In the genomic region with DNA sequence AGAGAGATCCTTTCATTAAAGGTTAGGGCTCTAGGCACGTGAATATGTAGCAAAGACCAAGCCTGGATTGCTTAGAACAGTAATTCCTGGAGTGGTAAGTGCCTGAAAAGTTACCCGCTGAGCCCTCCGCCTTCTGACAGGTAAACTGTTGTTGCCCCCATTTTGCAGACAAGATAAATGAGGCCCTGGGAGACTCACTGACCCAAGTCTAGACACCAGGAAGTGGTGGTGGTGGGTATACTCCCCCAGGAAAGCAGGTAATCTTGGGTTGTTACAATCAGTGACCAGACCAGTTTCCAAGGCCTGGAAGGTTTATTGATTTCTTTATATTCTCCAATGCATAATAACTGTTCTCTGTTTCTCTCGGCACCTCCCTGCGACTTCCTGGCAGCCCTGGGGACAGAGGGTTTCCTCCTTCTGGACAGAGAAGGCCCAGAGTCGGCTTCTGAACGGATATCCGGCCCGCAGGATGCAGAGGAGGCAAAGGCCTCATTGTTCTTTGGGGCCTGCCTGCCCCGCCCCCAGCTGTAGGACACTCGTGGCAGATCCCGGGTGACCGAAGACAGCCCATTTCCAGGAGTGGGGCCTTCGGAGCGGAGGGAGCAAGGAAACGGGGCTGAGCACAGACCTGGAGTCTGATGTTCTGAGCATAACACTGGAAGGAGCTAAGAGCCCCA, we compare ENCODE assay signal across 1 cellular context.
A peak's percentile ranks its signal among the peaks of the same experiment; 100 is the strongest.
TF ChIP-seq lines count a peak whose summit lies in the region.

No MANE protein-coding gene starts in this region.

TF ChIP-seq in HepG2, 621 proteins besides CTCF, POLR2A, EP300 and RAD21 (continued from another document):
- TF ChIP-seq TRIM22 (IDR thresholded peaks at IDR 0.05) = no peak
- no peak for TF ChIP-seq HNF4G (IDR thresholded peaks at IDR 0.05; ENCODE audit: borderline replicate concordance, low read depth, low read length)
- TF ChIP-seq HNF4G (CRISPR knock-in tag; IDR thresholded peaks at IDR 0.05; ENCODE audit: borderline replicate concordance, low read depth) = no peak
- TF ChIP-seq LCORL (IDR thresholded peaks at IDR 0.05) = no peak
- TF ChIP-seq LCORL (CRISPR knock-in tag; IDR thresholded peaks at IDR 0.05) = peak; percentile 69
- TF ChIP-seq SP1 (IDR thresholded peaks at IDR 0.05) = no peak
- no peak for TF ChIP-seq SP1 (CRISPR knock-in tag; IDR thresholded peaks at IDR 0.05)
- TF ChIP-seq, protein P1, sequence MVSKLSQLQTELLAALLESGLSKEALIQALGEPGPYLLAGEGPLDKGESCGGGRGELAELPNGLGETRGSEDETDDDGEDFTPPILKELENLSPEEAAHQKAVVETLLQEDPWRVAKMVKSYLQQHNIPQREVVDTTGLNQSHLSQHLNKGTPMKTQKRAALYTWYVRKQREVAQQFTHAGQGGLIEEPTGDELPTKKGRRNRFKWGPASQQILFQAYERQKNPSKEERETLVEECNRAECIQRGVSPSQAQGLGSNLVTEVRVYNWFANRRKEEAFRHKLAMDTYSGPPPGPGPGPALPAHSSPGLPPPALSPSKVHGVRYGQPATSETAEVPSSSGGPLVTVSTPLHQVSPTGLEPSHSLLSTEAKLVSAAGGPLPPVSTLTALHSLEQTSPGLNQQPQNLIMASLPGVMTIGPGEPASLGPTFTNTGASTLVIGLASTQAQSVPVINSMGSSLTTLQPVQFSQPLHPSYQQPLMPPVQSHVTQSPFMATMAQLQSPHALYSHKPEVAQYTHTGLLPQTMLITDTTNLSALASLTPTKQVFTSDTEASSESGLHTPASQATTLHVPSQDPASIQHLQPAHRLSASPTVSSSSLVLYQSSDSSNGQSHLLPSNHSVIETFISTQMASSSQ (IDR thresholded peaks at IDR 0.05; ENCODE audit: low read depth) = peak; percentile 68
- TF ChIP-seq, protein P1 (CRISPR knock-in tag; IDR thresholded peaks at IDR 0.05; ENCODE audit: borderline replicate concordance) = peak; percentile 50; the same call in 1 of the 2 replicates
- TF ChIP-seq ZFP36 (IDR thresholded peaks at IDR 0.05; ENCODE audit: borderline replicate concordance, low read depth, low read length, partially characterized antibody) = no peak
- no peak for TF ChIP-seq SNAI1 (CRISPR knock-in tag; IDR thresholded peaks at IDR 0.05; ENCODE audit: borderline replicate concordance)
- TF ChIP-seq, protein P2, sequence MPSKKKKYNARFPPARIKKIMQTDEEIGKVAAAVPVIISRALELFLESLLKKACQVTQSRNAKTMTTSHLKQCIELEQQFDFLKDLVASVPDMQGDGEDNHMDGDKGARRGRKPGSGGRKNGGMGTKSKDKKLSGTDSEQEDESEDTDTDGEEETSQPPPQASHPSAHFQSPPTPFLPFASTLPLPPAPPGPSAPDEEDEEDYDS (CRISPR knock-in tag; IDR thresholded peaks at IDR 0.05) = peak; percentile 63
- TF ChIP-seq TARDBP (CRISPR knock-in tag; IDR thresholded peaks at IDR 0.05) = 0 out of 2 replicates have a peak, but pooled peaks have one; percentile 6
- peak; percentile 21; the same call in 1 of the 2 replicates for TF ChIP-seq HIVEP1 (CRISPR knock-in tag; IDR thresholded peaks at IDR 0.05)
- peak; percentile 22; the same call in 1 of the 2 replicates for TF ChIP-seq RARA (CRISPR knock-in tag; IDR thresholded peaks at IDR 0.05)
- peak; percentile 44; the same call in 1 of the 2 replicates for TF ChIP-seq ZNF564 (CRISPR knock-in tag; IDR thresholded peaks at IDR 0.05)
- TF ChIP-seq ZNF770 (CRISPR knock-in tag; IDR thresholded peaks at IDR 0.05) = no peak
- no peak for TF ChIP-seq CBFB (CRISPR knock-in tag; IDR thresholded peaks at IDR 0.05)
- no peak for TF ChIP-seq AFF4 (CRISPR knock-in tag; IDR thresholded peaks at IDR 0.05)
- no peak for TF ChIP-seq ZNF549 (CRISPR knock-in tag; IDR thresholded peaks at IDR 0.05)
- peak; percentile 68 for TF ChIP-seq SALL1 (CRISPR knock-in tag; IDR thresholded peaks at IDR 0.05)
- TF ChIP-seq ZNF136 (CRISPR knock-in tag; IDR thresholded peaks at IDR 0.05; ENCODE audit: low read depth) = no peak
- peak; percentile 20; the same call in 1 of the 2 replicates for TF ChIP-seq ZFP90 (CRISPR knock-in tag; IDR thresholded peaks at IDR 0.05; ENCODE audit: borderline replicate concordance)
- TF ChIP-seq, protein P3, sequence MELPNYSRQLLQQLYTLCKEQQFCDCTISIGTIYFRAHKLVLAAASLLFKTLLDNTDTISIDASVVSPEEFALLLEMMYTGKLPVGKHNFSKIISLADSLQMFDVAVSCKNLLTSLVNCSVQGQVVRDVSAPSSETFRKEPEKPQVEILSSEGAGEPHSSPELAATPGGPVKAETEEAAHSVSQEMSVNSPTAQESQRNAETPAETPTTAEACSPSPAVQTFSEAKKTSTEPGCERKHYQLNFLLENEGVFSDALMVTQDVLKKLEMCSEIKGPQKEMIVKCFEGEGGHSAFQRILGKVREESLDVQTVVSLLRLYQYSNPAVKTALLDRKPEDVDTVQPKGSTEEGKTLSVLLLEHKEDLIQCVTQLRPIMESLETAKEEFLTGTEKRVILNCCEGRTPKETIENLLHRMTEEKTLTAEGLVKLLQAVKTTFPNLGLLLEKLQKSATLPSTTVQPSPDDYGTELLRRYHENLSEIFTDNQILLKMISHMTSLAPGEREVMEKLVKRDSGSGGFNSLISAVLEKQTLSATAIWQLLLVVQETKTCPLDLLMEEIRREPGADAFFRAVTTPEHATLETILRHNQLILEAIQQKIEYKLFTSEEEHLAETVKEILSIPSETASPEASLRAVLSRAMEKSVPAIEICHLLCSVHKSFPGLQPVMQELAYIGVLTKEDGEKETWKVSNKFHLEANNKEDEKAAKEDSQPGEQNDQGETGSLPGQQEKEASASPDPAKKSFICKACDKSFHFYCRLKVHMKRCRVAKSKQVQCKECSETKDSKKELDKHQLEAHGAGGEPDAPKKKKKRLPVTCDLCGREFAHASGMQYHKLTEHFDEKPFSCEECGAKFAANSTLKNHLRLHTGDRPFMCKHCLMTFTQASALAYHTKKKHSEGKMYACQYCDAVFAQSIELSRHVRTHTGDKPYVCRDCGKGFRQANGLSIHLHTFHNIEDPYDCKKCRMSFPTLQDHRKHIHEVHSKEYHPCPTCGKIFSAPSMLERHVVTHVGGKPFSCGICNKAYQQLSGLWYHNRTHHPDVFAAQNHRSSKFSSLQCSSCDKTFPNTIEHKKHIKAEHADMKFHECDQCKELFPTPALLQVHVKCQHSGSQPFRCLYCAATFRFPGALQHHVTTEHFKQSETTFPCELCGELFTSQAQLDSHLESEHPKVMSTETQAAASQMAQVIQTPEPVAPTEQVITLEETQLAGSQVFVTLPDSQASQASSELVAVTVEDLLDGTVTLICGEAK (IDR thresholded peaks at IDR 0.05) = no peak
- TF ChIP-seq, protein P3 (CRISPR knock-in tag; IDR thresholded peaks at IDR 0.05) = peak; percentile 9; the same call in 1 of the 2 replicates
- peak; percentile 85; the same call in 1 of the 2 replicates for TF ChIP-seq THAP9 (CRISPR knock-in tag; IDR thresholded peaks at IDR 0.05; ENCODE audit: borderline replicate concordance)
- TF ChIP-seq MIXL1 (CRISPR knock-in tag; IDR thresholded peaks at IDR 0.05) = no peak
